In the genomic region with DNA sequence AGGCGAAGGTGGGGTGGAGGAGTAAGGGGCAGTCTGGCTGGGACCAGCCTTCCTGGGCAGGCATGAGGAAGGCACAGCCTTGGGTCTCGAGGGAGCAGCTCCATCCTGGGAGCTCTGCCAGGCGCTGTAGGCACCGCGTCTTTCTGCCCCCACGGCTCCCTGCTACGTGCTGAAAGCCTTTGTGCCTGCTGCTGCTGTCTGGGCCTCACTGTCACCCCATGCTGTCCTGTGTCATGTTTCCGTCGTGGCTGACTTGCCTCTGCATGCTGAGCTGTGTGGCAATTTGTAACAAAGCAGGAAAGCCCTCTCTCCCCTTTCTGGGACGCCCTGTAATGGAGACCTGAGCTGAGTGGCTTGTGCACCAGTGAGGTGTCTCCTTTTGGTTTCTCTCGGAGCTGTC, we compare ENCODE assay signal across 18 cellular contexts.
DNase-seq lines count a peak whose midpoint lies in the region; ATAC-seq and TF ChIP-seq lines count a peak whose summit lies in the region.
"Had no signal": no experiment of that assay in that cellular context is flagged by ENCODE, and none has a peak within 500 bp of the region (broad histone marks: within the 10 kb centered on the region; RNA-seq: fewer than 3 reads in every experiment).

No MANE protein-coding gene starts in this region.

- H3K4me3 ChIP-seq in neural cell (ENCODE audit: low read length): no peak overlapping the region
- H3K4me3 ChIP-seq: right atrium auricular region had no signal

- peaks cover 26% of the 10 kb centered on the region for H3K27me3 ChIP-seq in neural cell (ENCODE audit: insufficient read depth, low read depth, low read length)
- H3K27me3 ChIP-seq: right atrium auricular region had no signal

- peak; percentile 57 for TF ChIP-seq EP300 in neural cell (conservative IDR thresholded peaks at IDR 0.05; ENCODE audit: poor library complexity, severe bottlenecking)

- H3K9me2 ChIP-seq in neural cell (ENCODE audit: insufficient read depth, low read length): no peaks in the 10 kb centered on the region

- no peak overlapping the region for H3K4me3 Mint-ChIP-seq in endothelial cell (ENCODE audit: unreplicated experiment)
- H3K4me3 Mint-ChIP-seq: effector memory CD8-positive, alpha-beta T cell had no signal

- no peaks in the 10 kb centered on the region for H3F3A ChIP-seq in neural cell (ENCODE audit: insufficient read depth, low read length, poor library complexity, severe bottlenecking)

- peaks cover 7% of the 10 kb centered on the region for H3K27me3 Mint-ChIP-seq in endothelial cell (ENCODE audit: unreplicated experiment)

- no peak for TF ChIP-seq CTCF in neural cell (IDR thresholded peaks at IDR 0.05; ENCODE audit: poor library complexity, severe bottlenecking)
- TF ChIP-seq CTCF in endothelial cell (IDR thresholded peaks at IDR 0.05; ENCODE audit: unreplicated experiment): no peak

- DNase-seq in DMS153 (lab: John Stamatoyannopoulos, UW) (peak; percentile 55), NCI-H1092 (lab: John Stamatoyannopoulos, UW) (peak; percentile 41), NCI-H345 treated with DMSO at 0.1 percent for 48 hours (lab: John Stamatoyannopoulos, UW; ENCODE audit: unreplicated experiment) (peak; percentile 94), endothelial cell (ENCODE audit: low spot score) (no peak), middle frontal gyrus (ENCODE audit: extremely low spot score, low spot score) (no peak)
- DNase-seq: activated CD8-positive, alpha-beta memory T cell treated with anti-CD3 and anti-CD28 coated beads, Interleukin-2, amount 50 U/mL, for 48 hours; activated gamma-delta T cell treated with Interleukin-2 at 50 U/mL for 16 hours; cerebellar nuclear complex; effector memory CD8-positive, alpha-beta T cell; hippocampal formation; kidney glomerular epithelial cell; stimulated activated naive CD4-positive, alpha-beta T cell treated with Interleukin-2 at 50 U/mL for 16 hours; T1000; trophoblast cell had no signal

- H3K9me3 ChIP-seq in neural cell (ENCODE audit: low read length): no peaks in the 10 kb centered on the region
- H3K9me3 ChIP-seq: right atrium auricular region had no signal

- no peaks in the 10 kb centered on the region for H3K9me3 Mint-ChIP-seq in endothelial cell (ENCODE audit: unreplicated experiment)
- H3K9me3 Mint-ChIP-seq: effector memory CD8-positive, alpha-beta T cell had no signal

- H3K36me3 Mint-ChIP-seq in endothelial cell (ENCODE audit: low read depth, unreplicated experiment): no peaks in the 10 kb centered on the region

- H3K4me2 ChIP-seq in neural cell (ENCODE audit: low read length): no peak overlapping the region

- peak overlapping the region; percentile 10 for H2AFZ ChIP-seq in neural cell (ENCODE audit: low read depth, low read length)

- peak overlapping the region; percentile 11 for H3K27ac ChIP-seq in neural cell (ENCODE audit: low read length)
- H3K27ac ChIP-seq: right atrium auricular region had no signal

- H3K4me1 Mint-ChIP-seq in endothelial cell (ENCODE audit: unreplicated experiment): peaks cover 9% of the 10 kb centered on the region

- H3K36me3 ChIP-seq in neural cell (ENCODE audit: insufficient read depth, low read length): no peaks in the 10 kb centered on the region
- H3K36me3 ChIP-seq: right atrium auricular region had no signal

- no peak for TF ChIP-seq RAD21 in neural cell (conservative IDR thresholded peaks at IDR 0.05)

- peak overlapping the region; percentile 24 for H3K9ac ChIP-seq in neural cell (ENCODE audit: low read length)

- ATAC-seq in GM18517 (IDR thresholded peaks at IDR 0.05; ENCODE audit: unreplicated experiment) (no peak), HG03196 (IDR thresholded peaks at IDR 0.05; ENCODE audit: unreplicated experiment) (no peak)
- ATAC-seq: effector memory CD8-positive, alpha-beta T cell had no signal

- no peaks in the 10 kb centered on the region for H4K20me1 ChIP-seq in neural cell (ENCODE audit: insufficient read depth)

- H3K27ac Mint-ChIP-seq in endothelial cell (ENCODE audit: unreplicated experiment): no peak overlapping the region
- H3K27ac Mint-ChIP-seq: effector memory CD8-positive, alpha-beta T cell had no signal

- no peaks in the 10 kb centered on the region for H3K79me2 ChIP-seq in neural cell (replicated peaks; ENCODE audit: insufficient read depth, low read length)

TF ChIP-seq in neural cell, 6 proteins besides CTCF, POLR2A, EP300 and RAD21:
- TF ChIP-seq SMC3 (conservative IDR thresholded peaks at IDR 0.05; ENCODE audit: poor library complexity): no peak
- peak; percentile 75 for TF ChIP-seq POLR2AphosphoS5 (IDR thresholded peaks at IDR 0.05)
TF ChIP-seq in neural cell: peak in this region for 1.

Comparison
In these comparisons a context has a peak if more than half of its experiments do, and no peak if none do; other contexts are left out.
1. DNase-seq: peak in DMS153 (single experiment), NCI-H1092 (single experiment) and NCI-H345 treated with DMSO at 0.1 percent for 48 hours (single experiment); none in endothelial cell (single experiment) and middle frontal gyrus (single experiment).